ENCODE assay signal across 27 cellular contexts in genomic region chr1:201389066-201389465, GRCh38. TPM values are rescaled to one million over a fixed set of nuclear protein-coding genes. Genes with fewer than 3 reads are reported as not detected.
"Had no signal": no experiment of that assay in that cellular context is flagged by ENCODE, and none has a peak within 500 bp of the region (broad histone marks: within the 10 kb centered on the region; RNA-seq: fewer than 3 reads in every experiment).

No MANE protein-coding gene starts in this region.

- ATAC-seq: activated CD4-positive, CD25-positive, alpha-beta regulatory T cell treated with anti-CD3 and anti-CD28 coated beads, Interleukin-2, amount 50 U/mL, for 24 hours; activated CD8-positive, alpha-beta T cell treated with anti-CD3 and anti-CD28 coated beads for 36 hours; activated naive CD4-positive, alpha-beta T cell treated with anti-CD3 and anti-CD28 coated beads, Interleukin-2, amount 50 U/mL, for 72 hours; activated T-cell treated with anti-CD3 and anti-CD28 coated beads, Interleukin-2, amount 50 U/mL, for 4 hours; effector memory CD8-positive, alpha-beta T cell; gastroesophageal sphincter; T-helper 17 cell had no signal

- DNase-seq: activated B cell treated with CpG ODN at 0.5 μM for 24 hours; activated CD4-positive, alpha-beta T cell treated with anti-CD3 and anti-CD28 coated beads for 48 hours; activated CD4-positive, alpha-beta T cell treated with anti-CD3 and anti-CD28 coated beads, Interleukin-2, amount 50 U/mL, for 1 hour; activated CD4-positive, alpha-beta T cell treated with anti-CD3 and anti-CD28 coated beads, Interleukin-2, amount 50 U/mL, for 48 hours; activated CD8-positive, alpha-beta memory T cell treated with anti-CD3 and anti-CD28 coated beads for 24 hours; activated CD8-positive, alpha-beta T cell treated with anti-CD3 and anti-CD28 coated beads for 36 hours; activated effector memory CD4-positive, alpha-beta T cell treated with anti-CD3 and anti-CD28 coated beads, Interleukin-2, amount 50 U/mL, for 16 hours; activated naive CD4-positive, alpha-beta T cell treated with anti-CD3 and anti-CD28 coated beads for 36 hours; activated naive CD8-positive, alpha-beta T cell treated with anti-CD3 and anti-CD28 coated beads, Interleukin-2, amount 10 ng/mL, durations not matched to agents 7 days and 5 days; activated T-cell treated with anti-CD3 and anti-CD28 coated beads, Interleukin-2, amount 50 U/mL, for 4 hours; dorsolateral prefrontal cortex; effector CD4-positive, alpha-beta T cell; effector memory CD8-positive, alpha-beta T cell; esophagus squamous epithelium; foreskin melanocyte; T-helper 1 cell; T-helper 17 cell; T1000; WERI-Rb-1 had no signal

- H3K4me3 ChIP-seq: ascending aorta, breast epithelium, cardiac muscle cell, coronary artery, dorsolateral prefrontal cortex, esophagus squamous epithelium, gastroesophageal sphincter had no signal

- H3K9me3 ChIP-seq: ascending aorta, breast epithelium, esophagus squamous epithelium, gastroesophageal sphincter had no signal

- H3K36me3 ChIP-seq: ascending aorta, breast epithelium, cardiac muscle cell, gastroesophageal sphincter, WERI-Rb-1 had no signal

- H3K27ac ChIP-seq: ascending aorta, breast epithelium, cardiac muscle cell, coronary artery, dorsolateral prefrontal cortex, esophagus squamous epithelium, gastroesophageal sphincter, WERI-Rb-1 had no signal

- H3K4me1 ChIP-seq: ascending aorta, breast epithelium, gastroesophageal sphincter had no signal

- H3K27me3 ChIP-seq: ascending aorta, breast epithelium, cardiac muscle cell, dorsolateral prefrontal cortex had no signal

RNA-seq across cellular contexts. Expression of gene LAD1, which starts 10.1 kb away (rescaled TPM):
- polyA plus RNA-seq: fibroblast of lung had no signal
